ENCODE assay signal across 17 cellular contexts in genomic region chr6:44696099-44696498, GRCh38.
DNase-seq lines count a peak whose midpoint lies in the region; TF ChIP-seq lines count a peak whose summit lies in the region.
"Had no signal": no experiment of that assay in that cellular context is flagged by ENCODE, and none has a peak within 500 bp of the region (broad histone marks: within the 10 kb centered on the region; RNA-seq: fewer than 3 reads in every experiment).

No MANE protein-coding gene starts in this region.

- H3K4me1 ChIP-seq in ACC112 (ENCODE audit: control insufficient read depth, insufficient read depth, low read length, unreplicated experiment), result peaks cover 4% of the 10 kb centered on the region
- H3K4me1 ChIP-seq in Caco-2, result no peaks in the 10 kb centered on the region
- H3K4me1 ChIP-seq: colonic mucosa, suprapubic skin had no signal

- no peaks in the 10 kb centered on the region for H3K79me2 ChIP-seq in ACC112 (ENCODE audit: control insufficient read depth, insufficient read depth, low read length, unreplicated experiment)

- peak; percentile 43 for DNase-seq in H4 (ENCODE audit: low spot score)
- peak; percentile 67 for DNase-seq in astrocyte of the cerebellum (ENCODE audit: low read depth)
- DNase-seq in iris pigment epithelial cell (ENCODE audit: low read depth), result peak; percentile 74
- DNase-seq in NCI-H226, result no peak
- no peak for DNase-seq in NCI-H128 (lab: John Stamatoyannopoulos, UW; ENCODE audit: unreplicated experiment)
- no peak for DNase-seq in HuH-7 (ENCODE audit: low spot score)
- no peak for DNase-seq in Caco-2
- DNase-seq: ACHN; activated T-cell treated with anti-CD3 and anti-CD28 coated beads, Interleukin-2, amount 50 U/mL, for 48 hours; colonic mucosa; H7; hypothalamus; NCI-H1105; SIG-M5 had no signal

- no peaks in the 10 kb centered on the region for H3K36me3 ChIP-seq in ACC112 (ENCODE audit: insufficient read depth, low read length)
- no peaks in the 10 kb centered on the region for H3K36me3 ChIP-seq in Caco-2 (ENCODE audit: control insufficient read depth, insufficient read depth, low read length)
- H3K36me3 ChIP-seq: colonic mucosa, suprapubic skin had no signal

- in situ Hi-C loops in astrocyte of the cerebellum (cut with HindIII; ENCODE audit: low sequenced_read_pairs), result no loop called here

- no peaks in the 10 kb centered on the region for H3K36me3 Mint-ChIP-seq in Caco-2 (ENCODE audit: insufficient read depth, unreplicated experiment)

- H3K4me3 ChIP-seq in ACC112 (ENCODE audit: low read depth, low read length) (no peak overlapping the region), astrocyte of the cerebellum (ENCODE audit: low read depth, low read length) (no peak overlapping the region), Caco-2 (ENCODE audit: low read depth, low read length) (no peak overlapping the region)
- H3K4me3 ChIP-seq: colonic mucosa, suprapubic skin had no signal

- BruUV-seq in Caco-2 (replicated peaks; lab: Mats Ljungman, UMichigan), result no TSS peak

- no peak overlapping the region for H3K4me3 Mint-ChIP-seq in Caco-2 (ENCODE audit: unreplicated experiment)

- no peak for TF ChIP-seq CTCF in astrocyte of the cerebellum (IDR thresholded peaks at IDR 0.05; ENCODE audit: low read depth, low read length, missing control alignments)
- TF ChIP-seq CTCF in Caco-2 (IDR thresholded peaks at IDR 0.05; ENCODE audit: insufficient read depth in 1 of 2, low read depth in 1 of 2, low read length in 1 of 2, severe bottlenecking in 1 of 2, unreplicated experiment in 1 of 2), result no peak

- no peaks in the 10 kb centered on the region for H3K9me3 Mint-ChIP-seq in Caco-2 (ENCODE audit: unreplicated experiment)

- no peaks in the 10 kb centered on the region for H3K4me1 Mint-ChIP-seq in Caco-2 (ENCODE audit: low read depth, unreplicated experiment)

- H3K27me3 ChIP-seq in ACC112 (ENCODE audit: insufficient read depth, low read length), result peaks cover 4% of the 10 kb centered on the region; the same call in 1 of the 2 replicates
- no peaks in the 10 kb centered on the region for H3K27me3 ChIP-seq in Caco-2 (replicated peaks; ENCODE audit: control insufficient read depth, insufficient read depth, low read length)
- H3K27me3 ChIP-seq: colonic mucosa, suprapubic skin had no signal

- H3K27ac Mint-ChIP-seq in Caco-2 (ENCODE audit: unreplicated experiment), result no peak overlapping the region

- H3K27ac ChIP-seq in ACC112 (ENCODE audit: low read depth, low read length), result peak overlapping the region; percentile 24; the same call in 1 of the 2 replicates
- H3K27ac ChIP-seq: colonic mucosa, epithelial cell of prostate, suprapubic skin had no signal

- POLR2A ChIA-PET in Caco-2 (lab: Charles Lee), result no interaction called here

- H3K27me3 Mint-ChIP-seq in Caco-2 (ENCODE audit: insufficient read depth, unreplicated experiment), result peaks cover 2% of the 10 kb centered on the region

- no peak overlapping the region for H2AFZ ChIP-seq in ACC112 (ENCODE audit: low read length, unreplicated experiment)

- CTCF ChIA-PET in Caco-2 (lab: Charles Lee), result no interaction called here

- H3K9me3 ChIP-seq in Caco-2, result no peaks in the 10 kb centered on the region
- H3K9me3 ChIP-seq: colonic mucosa, suprapubic skin had no signal

- intact Hi-C loops in Caco-2 (cut with micrococcal nuclease; ENCODE audit: unreplicated experiment), result no loop called here

Comparison
In these comparisons a context has a peak if more than half of its experiments do, and no peak if none do; other contexts are left out.
1. DNase-seq: peak in H4 (single experiment), astrocyte of the cerebellum (single experiment) and iris pigment epithelial cell (single experiment); none in NCI-H226 (single experiment), NCI-H128 (single experiment), HuH-7 (single experiment) and Caco-2 (0 of 2).